ENCODE assay signal across 8 cellular contexts in the genomic region with DNA sequence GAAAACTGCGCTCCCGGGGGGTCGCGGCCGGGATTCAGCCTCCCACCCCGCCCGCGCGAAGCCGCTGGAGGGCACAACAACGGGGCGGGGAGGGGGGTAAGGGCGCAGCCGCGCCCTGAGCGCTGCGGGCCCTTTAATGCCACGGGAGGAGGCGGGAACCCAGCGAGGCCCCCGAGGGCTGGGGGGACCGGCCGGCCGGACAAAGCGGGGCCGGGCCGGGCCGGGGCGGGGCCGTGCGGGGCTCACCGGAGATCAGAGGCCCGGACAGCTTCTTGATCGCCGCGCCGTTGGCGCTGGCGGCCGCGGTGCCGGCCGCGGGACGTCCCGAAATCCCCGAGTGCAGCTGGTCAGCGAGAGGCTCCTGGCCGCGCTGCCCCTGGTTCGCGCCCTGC. TPM values are rescaled to one million over a fixed set of nuclear protein-coding genes. Genes with fewer than 3 reads are reported as not detected.
A peak's percentile ranks its signal among the peaks of the same experiment; 100 is the strongest.
DNase-seq lines count a peak whose midpoint lies in the region; ATAC-seq, FAIRE-seq and TF ChIP-seq lines count a peak whose summit lies in the region.

No MANE protein-coding gene starts in this region.

- TF ChIP-seq EP300 in SK-N-SH (IDR thresholded peaks at IDR 0.05; ENCODE audit: borderline replicate concordance in 1 of 2, low read depth in 1 of 2, low read length in 1 of 2) (no peak), H1 (IDR thresholded peaks at IDR 0.05; ENCODE audit: borderline replicate concordance in 1 of 2, low read depth in 2 of 2, low read length in 2 of 2) (no peak)

- intact Hi-C loops in vagina (cut with DNase I): no loop called here

- H2AFZ ChIP-seq in SK-N-SH (ENCODE audit: low read depth) (0 out of 2 replicates have a peak overlapping the region, but pooled peaks have one; percentile 46), H1 (ENCODE audit: low read length) (no peak overlapping the region)

- peak overlapping the region in 1 of 2 experiments; percentile 34; a peak in 1 of 4 replicates for H3K27ac ChIP-seq in SK-N-SH (ENCODE audit: low read depth in 2 of 2, low read length in 1 of 2)
- H3K27ac ChIP-seq in H1 (ENCODE audit: low read depth, low read length): no peak overlapping the region
- peak overlapping the region; percentile 45 for H3K27ac ChIP-seq in mesodermal cell (ENCODE audit: low read depth, low read length, severe bottlenecking)
- peak overlapping the region; percentile 90 for H3K27ac ChIP-seq in vagina

- peaks cover 7% of the 10 kb centered on the region for H3F3A ChIP-seq in SK-N-SH (replicated peaks; ENCODE audit: insufficient read depth)

- H3K4me1 ChIP-seq in SK-N-SH (ENCODE audit: control insufficient read depth in 1 of 2, insufficient read depth in 2 of 2, low read depth in 1 of 2, low read length in 1 of 2): peaks cover 3 to 40% of the 10 kb centered on the region in 2 experiments; a peak in 1 of 4 replicates
- H3K4me1 ChIP-seq in H1 (replicated peaks in 1 of 4; ENCODE audit: control insufficient read depth in 3 of 4, insufficient read depth in 4 of 4, low read length in 3 of 4): peaks cover 0 to 25% (median 21%) of the 10 kb centered on the region in 4 experiments; a peak in 6 of 7 replicates
- peaks cover 16% of the 10 kb centered on the region for H3K4me1 ChIP-seq in mesodermal cell (ENCODE audit: control insufficient read depth, insufficient read depth, low read length, poor library complexity, severe bottlenecking)
- peaks cover 31% of the 10 kb centered on the region for H3K4me1 ChIP-seq in vagina

- H3K36me3 ChIP-seq in SK-N-SH (replicated peaks in 1 of 2; ENCODE audit: control insufficient read depth in 1 of 2, insufficient read depth in 2 of 2, low read length in 1 of 2) (no peaks in the 10 kb centered on the region), H1 (ENCODE audit: control insufficient read depth in 2 of 4, insufficient read depth in 4 of 4, low read length in 3 of 4) (peaks cover 0 to 4% (median 0%) of the 10 kb centered on the region in 4 experiments; a peak in 1 of 8 replicates), mesodermal cell (ENCODE audit: control insufficient read depth, insufficient read depth, low read length) (peaks cover 10% of the 10 kb centered on the region), vagina (no peaks in the 10 kb centered on the region)

- no peak for FAIRE-seq in H1 (lab: Jason Lieb, UNC)

- H3K9me2 ChIP-seq in SK-N-SH: no peaks in the 10 kb centered on the region

- no peak overlapping the region for H2BK20ac ChIP-seq in H1 (ENCODE audit: low read length)

- no peak overlapping the region for H4K5ac ChIP-seq in H1 (ENCODE audit: insufficient read length, low read depth, low read length)

- ATAC-seq in SK-N-SH treated with all-trans-retinoic acid at 6 μM for 48 hours (no peak), HG03521 (IDR thresholded peaks at IDR 0.05; ENCODE audit: unreplicated experiment) (no peak)

- peak overlapping the region; percentile 58 to 64 for H3K4me3 ChIP-seq in SK-N-SH (ENCODE audit: low read depth in 2 of 2, low read length in 1 of 2)
- H3K4me3 ChIP-seq in H1 (ENCODE audit: extremely low read depth in 1 of 4, insufficient read depth in 2 of 4, low read depth in 3 of 4, low read length in 4 of 4): peak overlapping the region; percentile 52 to 75 (median 56)
- H3K4me3 ChIP-seq in mesodermal cell (ENCODE audit: extremely low read depth, insufficient read depth, low read length, poor library complexity, severe bottlenecking): peak overlapping the region; percentile 75
- peak overlapping the region; percentile 73 to 85 for H3K4me3 ChIP-seq in vagina

- 2% methylated on average over 13 of the region's 52 CpGs for whole genome bisulfite sequencing in SK-N-SH (ENCODE audit: low lambda C conversion rate)
- no CpG with 5 or more reads among the region's 52 CpGs for WGBS in H1 (ENCODE audit: extremely low coverage in 1 of 2, insufficient coverage in 1 of 2, insufficient read length in 1 of 2, insufficient replicate concordance in 2 of 2, low coverage in 1 of 2, low lambda C conversion rate in 2 of 2, missing lambda C conversion rate in 1 of 2), 2 experiments
- 0% methylated on average over 31 to 38 of the region's 52 CpGs for WGBS in mesodermal cell (ENCODE audit: insufficient coverage in 2 of 2), 2 experiments

- no peaks in the 10 kb centered on the region for H3K79me1 ChIP-seq in H1 (ENCODE audit: low read depth, low read length)

- H3K27me3 ChIP-seq in SK-N-SH (ENCODE audit: insufficient read depth) (no peaks in the 10 kb centered on the region), H1 (replicated peaks in 1 of 4; ENCODE audit: control insufficient read depth in 3 of 4, extremely low read depth in 1 of 4, insufficient read depth in 3 of 4, low read length in 3 of 4) (peaks cover 2 to 82% (median 54%) of the 10 kb centered on the region in 4 experiments), vagina (no peaks in the 10 kb centered on the region)

- peak overlapping the region; percentile 60; the same call in 1 of the 2 replicates for H3K4me2 ChIP-seq in SK-N-SH
- peak overlapping the region; percentile 52 to 73 for H3K4me2 ChIP-seq in H1 (ENCODE audit: insufficient read depth in 1 of 2, low read depth in 2 of 2, low read length in 2 of 2)

- H3K14ac ChIP-seq in H1 (ENCODE audit: insufficient read length): no peak overlapping the region

- no peak overlapping the region for H2BK15ac ChIP-seq in H1 (ENCODE audit: low read length)

- H2BK5ac ChIP-seq in H1 (ENCODE audit: low read depth, low read length): no peak overlapping the region

- no peak overlapping the region for H3K56ac ChIP-seq in H1 (replicated peaks; ENCODE audit: insufficient read length, low read depth, low read length)

- no peaks in the 10 kb centered on the region for H4K20me1 ChIP-seq in SK-N-SH (ENCODE audit: insufficient read depth)
- H4K20me1 ChIP-seq in H1 (replicated peaks in 1 of 2; ENCODE audit: control insufficient read depth in 1 of 2, insufficient read depth in 2 of 2, low read length in 2 of 2): peaks cover 6 to 13% of the 10 kb centered on the region in 2 experiments

- TF ChIP-seq RAD21 in SK-N-SH (IDR thresholded peaks at IDR 0.05; ENCODE audit: low read length) (no peak), H1 (IDR thresholded peaks at IDR 0.05 in 1 of 2, conservative IDR thresholded peaks at IDR 0.05 in 1 of 2; ENCODE audit: low read depth in 2 of 2, low read length in 2 of 2) (no peak)

- H3K23ac ChIP-seq in H1 (ENCODE audit: insufficient read length): no peak overlapping the region

- no peak overlapping the region for H4K8ac ChIP-seq in H1 (ENCODE audit: extremely low read depth, insufficient read depth, low read length)

- no peak for TF ChIP-seq CTCF in SK-N-SH (IDR thresholded peaks at IDR 0.05)
- no peak for TF ChIP-seq CTCF in H1 (IDR thresholded peaks at IDR 0.05; ENCODE audit: control extremely low read depth in 1 of 3, insufficient read depth in 1 of 3, low read depth in 1 of 3, low read length in 3 of 3)
- no peak for TF ChIP-seq CTCF in vagina (IDR thresholded peaks at IDR 0.05)

- no peak overlapping the region for H2AK5ac ChIP-seq in H1 (ENCODE audit: low read depth, low read length)

- no peak overlapping the region for H4K91ac ChIP-seq in H1 (replicated peaks; ENCODE audit: insufficient read length, low read length)

- TF ChIP-seq POLR2A in H1 (IDR thresholded peaks at IDR 0.05; ENCODE audit: control extremely low read depth in 1 of 2, low read depth in 2 of 2, low read length in 2 of 2): no peak
- TF ChIP-seq POLR2A in vagina (IDR thresholded peaks at IDR 0.05): no peak

- no peak overlapping the region for H2BK12ac ChIP-seq in H1 (ENCODE audit: low read depth, low read length)

- H3K9me3 ChIP-seq in SK-N-SH: no peaks in the 10 kb centered on the region
- H3K9me3 ChIP-seq in H1 (ENCODE audit: insufficient read depth in 2 of 2, low read depth in 1 of 2, low read length in 1 of 2): no peaks in the 10 kb centered on the region
- H3K9me3 ChIP-seq in mesodermal cell (ENCODE audit: control insufficient read depth, low read length): no peaks in the 10 kb centered on the region
- no peaks in the 10 kb centered on the region for H3K9me3 ChIP-seq in vagina

- CTCF ChIA-PET in SK-N-SH (lab: Yijun Ruan, JAX) (interaction anchor here (0.6 to 16.8 kb wide), 21 partner anchors 10 to 347 kb away, joined by 3 to 1016 read pairs (median 4); no protein-coding TSS in a partner anchor), H1 (lab: Charles Lee; ENCODE audit: partially characterized antibody) (interaction anchor here (1.0 to 13.5 kb wide), 4 partner anchors 12 to 350 kb away, joined by 3 to 521 read pairs (median 4); no protein-coding TSS in a partner anchor)

- POLR2A ChIA-PET in SK-N-SH (lab: Yijun Ruan, JAX): interaction anchor here (1.0 to 4.6 kb wide), 6 partner anchors 8 to 353 kb away, joined by 3 to 25 read pairs (median 5); no protein-coding TSS in a partner anchor
- POLR2A ChIA-PET in H1 (lab: Charles Lee; ENCODE audit: partially characterized antibody): interaction anchor here (0.9 to 3.0 kb wide), 6 partner anchors 8 to 464 kb away, joined by 3 to 18 read pairs (median 5); no protein-coding TSS in a partner anchor

- no peak overlapping the region; the same call in 1 of the 2 replicates for H3K18ac ChIP-seq in H1 (ENCODE audit: extremely low read depth, low read length)

- H3K23me2 ChIP-seq in H1 (ENCODE audit: low read depth, low read length): peaks cover 12% of the 10 kb centered on the region; the same call in 1 of the 2 replicates

- H3K79me2 ChIP-seq in SK-N-SH (ENCODE audit: insufficient read depth) (no peaks in the 10 kb centered on the region), H1 (ENCODE audit: control insufficient read depth in 1 of 2, insufficient read depth in 2 of 2, low read length in 2 of 2) (no peaks in the 10 kb centered on the region)

- H2BK120ac ChIP-seq in H1 (replicated peaks; ENCODE audit: low read depth, low read length): no peak overlapping the region

- peak; percentile 79 for DNase-seq in SK-N-SH
- DNase-seq in H1 (ENCODE audit: low read depth in 1 of 2, low spot score in 2 of 2): no peak
- DNase-seq in vagina (ENCODE audit: extremely low spot score in 2 of 2): no peak
- DNase-seq in SIG-M5 (lab: John Stamatoyannopoulos, UW): no peak
- no peak for DNase-seq in NCI-H2196 treated with DMSO at 0.1 percent for 48 hours (lab: John Stamatoyannopoulos, UW; ENCODE audit: unreplicated experiment)

- H3K9ac ChIP-seq in SK-N-SH (peak overlapping the region; percentile 53; the same call in 1 of the 2 replicates), H1 (replicated peaks in 1 of 4; ENCODE audit: extremely low read depth in 1 of 4, low read depth in 3 of 4, low read length in 3 of 4) (no peak overlapping the region)

- H3K4ac ChIP-seq in H1 (replicated peaks; ENCODE audit: insufficient read length, low read depth, low read length): no peak overlapping the region

RNA-seq across cellular contexts. Expression of a gene that starts 1.2 kb away (rescaled TPM):
- polyA plus RNA-seq in SK-N-SH (2012; rRNA removed) (1.1 and 1.6 TPM in 2 replicates), H1 (2011; rRNA removed) (14.1 and 21.8 TPM in 2 replicates)
- 1.2 and 1.7 TPM in 2 replicates for polyA plus RNA-seq in SK-N-SH (2012; cell fraction: cytosol; rRNA removed)
- polyA plus RNA-seq in SK-N-SH (2012; cell fraction: nucleus; rRNA removed): 2.4 and 4.2 TPM in 2 replicates
- total RNA-seq in H1 (2021; fragmentation: NEBNext Ultra II Directional; extraction: Animal tissue kit (Norgen Biotek cat#: 25700)): 12.8 and 16.2 TPM in 2 replicates
- 13.5 TPM for polyA plus RNA-seq in H1 (2011; cell fraction: cytosol; rRNA removed)
- 19.1 TPM for polyA plus RNA-seq in H1 (2011; cell fraction: nucleus; rRNA removed)
- polyA plus RNA-seq in H1 (2012, experiment 1 of 2): 5.5 to 12.0 TPM (median 10.3 TPM) in 4 replicates
- polyA plus RNA-seq in H1 (2012, experiment 2 of 2): 12.8 TPM
- polyA plus RNA-seq in H1 (2013, experiment 1 of 2): 12.8 TPM
- polyA plus RNA-seq in H1 (2013, experiment 2 of 2): 10.8 TPM
- polyA minus RNA-seq in H1 (2011; rRNA and poly(A)+ RNA removed): 1.7 and 2.9 TPM in 2 replicates
- polyA minus RNA-seq in H1 (2011; cell fraction: cytosol; rRNA and poly(A)+ RNA removed): 16.9 TPM
- polyA minus RNA-seq in H1 (2011; cell fraction: nucleus; rRNA and poly(A)+ RNA removed): 23.8 TPM
- polyA plus RNA-seq in mesodermal cell (2013, experiment 1 of 2): 126 TPM
- 129 TPM for polyA plus RNA-seq in mesodermal cell (2013, experiment 2 of 2)
- 67.3 TPM for total RNA-seq in vagina

RNA-seq across cellular contexts. Expression of a gene that starts 44.8 kb away (rescaled TPM):
- 16.2 and 23.6 TPM in 2 replicates for polyA plus RNA-seq in SK-N-SH (2012; rRNA removed)
- polyA plus RNA-seq in SK-N-SH (2012; cell fraction: cytosol; rRNA removed): 15.9 and 26.1 TPM in 2 replicates
- 15.9 and 37.1 TPM in 2 replicates for polyA plus RNA-seq in SK-N-SH (2012; cell fraction: nucleus; rRNA removed)
- total RNA-seq in H1 (2021; fragmentation: NEBNext Ultra II Directional; extraction: Animal tissue kit (Norgen Biotek cat#: 25700)): 5.2 and 5.4 TPM in 2 replicates
- polyA plus RNA-seq in H1 (2011; rRNA removed): 7.6 and 11.6 TPM in 2 replicates
- 5.3 TPM for polyA plus RNA-seq in H1 (2011; cell fraction: cytosol; rRNA removed)
- polyA plus RNA-seq in H1 (2011; cell fraction: nucleus; rRNA removed): 8.3 TPM
- polyA plus RNA-seq in H1 (2012, experiment 1 of 2): 3.0 to 7.5 TPM (median 5.8 TPM) in 4 replicates
- polyA plus RNA-seq in H1 (2012, experiment 2 of 2): 6.4 TPM
- polyA plus RNA-seq in H1 (2013, experiment 1 of 2): 15.6 TPM
- polyA plus RNA-seq in H1 (2013, experiment 2 of 2): 14.7 TPM
- 0.24 TPM in 1 of 2 replicates, not detected in the other for polyA minus RNA-seq in H1 (2011; rRNA and poly(A)+ RNA removed)
- 3.5 TPM for polyA minus RNA-seq in H1 (2011; cell fraction: cytosol; rRNA and poly(A)+ RNA removed)
- 13.2 TPM for polyA minus RNA-seq in H1 (2011; cell fraction: nucleus; rRNA and poly(A)+ RNA removed)
- polyA plus RNA-seq in mesodermal cell (2013, experiment 1 of 2): 66.5 TPM
- polyA plus RNA-seq in mesodermal cell (2013, experiment 2 of 2): 50.0 TPM
- total RNA-seq in vagina: 43.5 TPM
